In genomic region chr4:2142630-2143427, GRCh38 we compare ENCODE assay signal across 15 cellular contexts.
DNase-seq lines count a peak whose midpoint lies in the region; ATAC-seq and TF ChIP-seq lines count a peak whose summit lies in the region.
"Had no signal": no experiment of that assay in that cellular context is flagged by ENCODE, and none has a peak within 500 bp of the region (broad histone marks: within the 10 kb centered on the region; RNA-seq: fewer than 3 reads in every experiment).

No MANE protein-coding gene starts in this region.

- DNase-seq in breast epithelium (ENCODE audit: low spot score in 2 of 2) (no peak), NCI-H2227 treated with DMSO at 0.1 percent for 48 hours (lab: John Stamatoyannopoulos, UW) (no peak), NCI-H345 treated with DMSO at 0.1 percent for 48 hours (lab: John Stamatoyannopoulos, UW; ENCODE audit: unreplicated experiment) (no peak), T-helper 9 cell (no peak)
- DNase-seq: activated CD8-positive, alpha-beta memory T cell treated with anti-CD3 and anti-CD28 coated beads, Interleukin-2, amount 10 ng/mL, durations not matched to agents 7 days and 5 days; CD8-positive, alpha-beta T cell; NCI-H2107; sigmoid colon had no signal

- peak overlapping the region; percentile 48 to 72 (median 58); a peak in 21 of 22 replicates for H3K4me2 ChIP-seq in BLaER1 treated with 17β-estradiol and CSF1 and Interleukin-3, amounts not matched to agents 10 nM and 100 nM
- H3K4me2 ChIP-seq: PC-9 had no signal

- no peaks in the 10 kb centered on the region for H3K27me3 Mint-ChIP-seq in nephron (ENCODE audit: low read depth)
- H3K27me3 Mint-ChIP-seq: IgD-negative memory B cell had no signal

- ATAC-seq in HG03520 (IDR thresholded peaks at IDR 0.05; ENCODE audit: unreplicated experiment): no peak
- ATAC-seq: activated CD8-positive, alpha-beta memory T cell treated with anti-CD3 and anti-CD28 coated beads, Interleukin-2, amount 10 ng/mL, durations not matched to agents 7 days and 5 days; CD8-positive, alpha-beta T cell had no signal

- peaks cover 0 to 10% (median 0%) of the 10 kb centered on the region in 11 experiments; a peak in 2 of 22 replicates for H3K9me3 ChIP-seq in BLaER1 treated with 17β-estradiol and CSF1 and Interleukin-3, amounts not matched to agents 10 nM and 100 nM (replicated peaks in 1 of 11)
- H3K9me3 ChIP-seq in breast epithelium: no peaks in the 10 kb centered on the region
- H3K9me3 ChIP-seq: sigmoid colon, vagina had no signal

- H3K27me3 ChIP-seq in BLaER1 treated with 17β-estradiol and CSF1 and Interleukin-3, amounts not matched to agents 10 nM and 100 nM: no peaks in the 10 kb centered on the region
- no peaks in the 10 kb centered on the region for H3K27me3 ChIP-seq in breast epithelium
- H3K27me3 ChIP-seq: sigmoid colon, vagina had no signal

- H3K9me3 Mint-ChIP-seq in nephron: peaks cover 17% of the 10 kb centered on the region
- H3K9me3 Mint-ChIP-seq: CD8-positive, alpha-beta T cell; IgD-negative memory B cell had no signal

- TF ChIP-seq CTCF in breast epithelium (IDR thresholded peaks at IDR 0.05): no peak
- TF ChIP-seq CTCF in nephron (IDR thresholded peaks at IDR 0.05; ENCODE audit: unreplicated experiment in 3 of 3): no peak

- no peak overlapping the region for H3K4me3 ChIP-seq in BLaER1 treated with 17β-estradiol and CSF1 and Interleukin-3, amounts not matched to agents 10 nM and 100 nM
- no peak overlapping the region for H3K4me3 ChIP-seq in breast epithelium
- H3K4me3 ChIP-seq: PC-9, sigmoid colon, vagina had no signal

- H3K27ac Mint-ChIP-seq in nephron: peak overlapping the region in 2 of 3 experiments; percentile 71 to 77
- H3K27ac Mint-ChIP-seq: activated CD8-positive, alpha-beta memory T cell treated with anti-CD3 and anti-CD28 coated beads, Interleukin-2, amount 10 ng/mL, durations not matched to agents 7 days and 5 days; IgD-negative memory B cell had no signal

- no peak for TF ChIP-seq POLR2A in breast epithelium (IDR thresholded peaks at IDR 0.05)

- no peaks in the 10 kb centered on the region for H4K20me1 ChIP-seq in BLaER1 treated with 17β-estradiol and CSF1 and Interleukin-3, amounts not matched to agents 10 nM and 100 nM

- peak; percentile 38; the same call in 1 of the 2 replicates for TF ChIP-seq EP300 in Ishikawa (IDR thresholded peaks at IDR 0.05; ENCODE audit: borderline replicate concordance)

- peaks cover 25 to 40% (median 34%) of the 10 kb centered on the region in 10 experiments for H3K4me1 ChIP-seq in BLaER1 treated with 17β-estradiol and CSF1 and Interleukin-3, amounts not matched to agents 10 nM and 100 nM
- H3K4me1 ChIP-seq in breast epithelium: no peaks in the 10 kb centered on the region
- H3K4me1 ChIP-seq: sigmoid colon, vagina had no signal

- H3K27ac ChIP-seq in BLaER1 treated with 17β-estradiol and CSF1 and Interleukin-3, amounts not matched to agents 10 nM and 100 nM: no peak overlapping the region; a peak in 2 of 22 replicates
- peak overlapping the region; percentile 62 to 75 for H3K27ac ChIP-seq in breast epithelium
- H3K27ac ChIP-seq: PC-9, sigmoid colon, vagina had no signal

- intact Hi-C loops in breast epithelium (cut with DNase I; ENCODE audit: low total_unique reads): no loop called here

- H3K9ac ChIP-seq in BLaER1 treated with 17β-estradiol and CSF1 and Interleukin-3, amounts not matched to agents 10 nM and 100 nM: no peak overlapping the region

- H3K36me3 Mint-ChIP-seq in nephron (ENCODE audit: low read depth): peaks cover 3% of the 10 kb centered on the region
- H3K36me3 Mint-ChIP-seq: activated CD8-positive, alpha-beta memory T cell treated with anti-CD3 and anti-CD28 coated beads, Interleukin-2, amount 10 ng/mL, durations not matched to agents 7 days and 5 days; CD8-positive, alpha-beta T cell had no signal

- H3K4me3 Mint-ChIP-seq in nephron: no peak overlapping the region
- H3K4me3 Mint-ChIP-seq: activated CD8-positive, alpha-beta memory T cell treated with anti-CD3 and anti-CD28 coated beads, Interleukin-2, amount 10 ng/mL, durations not matched to agents 7 days and 5 days; IgD-negative memory B cell had no signal

- no peak for TF ChIP-seq RAD21 in Ishikawa (IDR thresholded peaks at IDR 0.05; ENCODE audit: low read depth)

- H3K36me3 ChIP-seq in BLaER1 treated with 17β-estradiol and CSF1 and Interleukin-3, amounts not matched to agents 10 nM and 100 nM: no peaks in the 10 kb centered on the region
- H3K36me3 ChIP-seq in breast epithelium: no peaks in the 10 kb centered on the region
- H3K36me3 ChIP-seq: sigmoid colon, vagina had no signal

- peaks cover 5% of the 10 kb centered on the region for H3K4me1 Mint-ChIP-seq in nephron

TF ChIP-seq in Ishikawa, 13 proteins besides CTCF, POLR2A, EP300 and RAD21:
- peak; percentile 75 for TF ChIP-seq NFIC (IDR thresholded peaks at IDR 0.05)
- TF ChIP-seq MAX (IDR thresholded peaks at IDR 0.05): no peak
- TF ChIP-seq TEAD4 (IDR thresholded peaks at IDR 0.05): peak; percentile 49
- no peak for TF ChIP-seq USF1 (IDR thresholded peaks at IDR 0.05)
- no peak for TF ChIP-seq ZBTB7A (IDR thresholded peaks at IDR 0.05; ENCODE audit: low read depth)
- TF ChIP-seq TCF12 (IDR thresholded peaks at IDR 0.05; ENCODE audit: low read depth): peak; percentile 54; the same call in 1 of the 2 replicates

Comparison
In these comparisons a context has a peak if more than half of its experiments do, and no peak if none do; other contexts are left out.
1. H3K27ac ChIP-seq: peak in breast epithelium (2 of 2); none in BLaER1 treated with 17β-estradiol and CSF1 and Interleukin-3, amounts not matched to agents 10 nM and 100 nM (0 of 11).